In genomic region chr4:61734409-61734808, GRCh38 we compare ENCODE assay signal across 35 cellular contexts.
"Had no signal": no experiment of that assay in that cellular context is flagged by ENCODE, and none has a peak within 500 bp of the region (broad histone marks: within the 10 kb centered on the region; RNA-seq: fewer than 3 reads in every experiment).

No MANE protein-coding gene starts in this region.

- H3K9me3 ChIP-seq: MG63 had no signal

- H3K27me3 ChIP-seq: MG63 had no signal

- H3K4me3 ChIP-seq: MG63 had no signal

- H3K36me3 ChIP-seq: MG63 had no signal

- DNase-seq: Karpas-422, Kasumi-1, KG1, MG63, MM.1S, MV-4-11, NCI-H1048, NCI-H1092, NCI-H1092 treated with DMSO at 0.1 percent for 48 hours, NCI-H1105, NCI-H1105 treated with DMSO at 0.1 percent for 48 hours, NCI-H1417, NCI-H1417 treated with DMSO at 0.1 percent for 48 hours, NCI-H1436, NCI-H1436 treated with DMSO at 0.1 percent for 48 hours, NCI-H146, NCI-H1694, NCI-H1694 treated with DMSO at 0.1 percent for 48 hours, NCI-H187, NCI-H187 treated with DMSO at 0.1 percent for 48 hours, NCI-H1930, NCI-H2029, NCI-H2029 treated with DMSO at 0.1 percent for 48 hours, NCI-H2081, NCI-H2081 treated with DMSO at 0.1 percent for 48 hours, NCI-H2107, NCI-H2171, NCI-H2171 treated with DMSO at 0.1 percent for 48 hours, NCI-H2227 treated with DMSO at 0.1 percent for 48 hours, NCI-H226, NCI-H345, NCI-H446, NCI-H446 treated with DMSO at 0.1 percent for 48 hours, NCI-H510A had no signal

- H3K27ac ChIP-seq: KMS-11 had no signal

- H3K9ac ChIP-seq: KMS-11 had no signal

- H3K4me2 ChIP-seq: KMS-11 had no signal
